In the genomic region with DNA sequence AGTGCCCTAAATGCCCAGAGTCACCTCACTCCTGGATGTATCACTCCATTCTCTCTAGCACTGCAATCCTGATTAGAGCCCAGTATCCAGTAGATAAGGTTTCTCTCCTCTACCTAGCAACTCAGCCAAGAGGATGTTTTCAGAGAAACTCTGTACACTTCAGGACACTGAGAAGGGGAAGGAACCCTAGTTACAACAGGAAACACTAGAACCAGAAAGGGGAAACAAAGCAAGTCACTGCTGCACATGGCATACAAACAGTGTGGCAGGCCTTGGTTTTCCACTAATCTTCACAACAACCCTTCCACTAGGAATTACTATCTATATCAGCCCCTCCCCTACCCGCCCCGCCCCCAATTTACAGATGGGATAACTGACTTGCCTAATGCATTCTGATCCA, we compare ENCODE assay signal across 12 cellular contexts. TPM values are rescaled to one million over a fixed set of nuclear protein-coding genes. Genes with fewer than 3 reads are reported as not detected.
DNase-seq lines count a peak whose midpoint lies in the region; ATAC-seq, FAIRE-seq and TF ChIP-seq lines count a peak whose summit lies in the region.
"Had no signal": no experiment of that assay in that cellular context is flagged by ENCODE, and none has a peak within 500 bp of the region (broad histone marks: within the 10 kb centered on the region; RNA-seq: fewer than 3 reads in every experiment).

No MANE protein-coding gene starts in this region.

- H3K9me3 ChIP-seq in GM12878 (replicated peaks; ENCODE audit: control insufficient read depth, insufficient read depth, low read length) (no peaks in the 10 kb centered on the region; the same call in 2 of the 3 replicates), neutrophil (no peaks in the 10 kb centered on the region)

- no peak for FAIRE-seq in GM12878 (lab: Jason Lieb, UNC)
- FAIRE-seq: colon had no signal

- WGBS in GM12878 (ENCODE audit: insufficient coverage, insufficient replicate concordance, low lambda C conversion rate, missing lambda C conversion rate): 100% methylated on average over 2 of the region's 2 CpGs

- no peak for TF ChIP-seq EP300 in GM12878 (IDR thresholded peaks at IDR 0.05; ENCODE audit: borderline replicate concordance in 1 of 2, control insufficient read depth in 1 of 2, low read depth in 2 of 2, low read length in 2 of 2)

- H3K4me1 ChIP-seq in GM12878 (ENCODE audit: control insufficient read depth, insufficient read depth, low read length): no peaks in the 10 kb centered on the region
- peaks cover 25 to 29% of the 10 kb centered on the region in 2 experiments for H3K4me1 ChIP-seq in neutrophil (ENCODE audit: control insufficient read depth in 1 of 2, insufficient read depth in 1 of 2, low read depth in 1 of 2, low read length in 1 of 2)

- H3K27me3 ChIP-seq in GM12878 (replicated peaks in 1 of 2; ENCODE audit: control insufficient read depth in 2 of 2, insufficient read depth in 2 of 2, low read length in 1 of 2) (no peaks in the 10 kb centered on the region), neutrophil (peaks cover 13% of the 10 kb centered on the region)

- H2AFZ ChIP-seq in GM12878 (ENCODE audit: control insufficient read depth, low read depth, low read length): no peak overlapping the region

- H3K36me3 ChIP-seq in GM12878 (ENCODE audit: control insufficient read depth in 2 of 2, insufficient read depth in 2 of 2, low read length in 1 of 2) (peaks cover 3 to 5% of the 10 kb centered on the region in 2 experiments; a peak in 3 of 4 replicates), neutrophil (peaks cover 7% of the 10 kb centered on the region)

- H3K79me2 ChIP-seq in GM12878 (ENCODE audit: control insufficient read depth, insufficient read depth, low read length): peaks cover 33% of the 10 kb centered on the region

- no peak for TF ChIP-seq RAD21 in GM12878 (IDR thresholded peaks at IDR 0.05; ENCODE audit: insufficient read depth, low read depth, low read length)

- BruUV-seq in GM12878 (replicated peaks; lab: Mats Ljungman, UMichigan): no TSS peak

- SMC1A ChIA-PET in GM12878 (lab: Charles Lee; ENCODE audit: uncharacterized antibody, unreplicated experiment): interaction anchor here (1.4 to 2.2 kb wide), 3 partner anchors 9 to 65 kb away, joined by 3 to 9 read pairs (median 4); no protein-coding TSS in a partner anchor

- 0 out of 2 replicates have a peak overlapping the region, but pooled peaks have one; percentile 8 for H3K27ac ChIP-seq in GM12878 (ENCODE audit: control insufficient read depth, insufficient read depth)
- peak overlapping the region; percentile 80 for H3K27ac ChIP-seq in neutrophil
- no peak overlapping the region for H3K27ac ChIP-seq in RWPE1

- CTCF ChIA-PET in GM12878 (lab: Yijun Ruan, JAX): interaction anchor here (0.6 to 1.3 kb wide), 2 partner anchors 25 to 47 kb away, joined by 3 read pairs; no protein-coding TSS in a partner anchor
- CTCF ChIA-PET in RWPE1 (lab: Yijun Ruan, JAX): no interaction called here

- H4K20me1 ChIP-seq in GM12878 (ENCODE audit: control insufficient read depth, insufficient read depth): no peaks in the 10 kb centered on the region

- H3K4me3 ChIP-seq in GM12878 (peak overlapping the region; percentile 94), neutrophil (ENCODE audit: low read depth in 1 of 2, low read length in 1 of 2) (peak overlapping the region in 1 of 2 experiments; percentile 16)

- in situ Hi-C loops in GM12878 (cut with MboI): no loop called here

- peak; percentile 30 for ATAC-seq in GM12878

- RAD21 ChIA-PET in GM12878 (lab: Charles Lee; ENCODE audit: unreplicated experiment): no interaction called here

- DNase-seq in NCI-H1417 (lab: John Stamatoyannopoulos, UW) (peak in 2 of 3 experiments; percentile 20 to 39), NCI-H1417 treated with DMSO at 0.1 percent for 48 hours (lab: John Stamatoyannopoulos, UW) (no peak), NAMALWA (ENCODE audit: low spot score) (peak; percentile 44), GM12878 (ENCODE audit: low read depth, low spot score) (no peak), RWPE1 (ENCODE audit: low spot score) (no peak), NCI-H187 treated with DMSO at 0.1 percent for 48 hours (lab: John Stamatoyannopoulos, UW) (no peak), DMS53 (lab: John Stamatoyannopoulos, UW) (no peak)
- DNase-seq: 8988T; activated CD4-positive, alpha-beta T cell treated with anti-CD3 and anti-CD28 coated beads for 4 hours; NCI-H146 had no signal

- intact Hi-C loops in GM12878 (cut with micrococcal nuclease; ENCODE audit: unreplicated experiment): no loop called here

- H3K4me2 ChIP-seq in GM12878 (ENCODE audit: control insufficient read depth, insufficient read depth): peak overlapping the region; percentile 91

- H3K9ac ChIP-seq in GM12878 (ENCODE audit: control insufficient read depth, insufficient read depth, low read length): no peak overlapping the region

- no peak for TF ChIP-seq POLR2A in GM12878 (IDR thresholded peaks at IDR 0.05; ENCODE audit: low read depth, low read length)

- POLR2A ChIA-PET in GM12878 (lab: Charles Lee) (no interaction called here), RWPE1 (lab: Yijun Ruan, JAX; ENCODE audit: low non-redundant PET) (no interaction called here)

- TF ChIP-seq CTCF in GM12878 (IDR thresholded peaks at IDR 0.05 in 2 of 3, conservative IDR thresholded peaks at IDR 0.05 in 1 of 3; ENCODE audit: control insufficient read depth in 2 of 3, extremely low read depth in 1 of 3, insufficient read depth in 1 of 3, low read depth in 3 of 3, low read length in 3 of 3) (no peak), neutrophil (IDR thresholded peaks at IDR 0.05) (no peak), RWPE1 (conservative IDR thresholded peaks at IDR 0.05; ENCODE audit: low read depth) (no peak)

TF ChIP-seq in GM12878, 131 proteins besides CTCF, POLR2A, EP300 and RAD21:
- TF ChIP-seq TBL1XR1 (IDR thresholded peaks at IDR 0.05; ENCODE audit: low read depth, low read length) (no peak), GABPA (IDR thresholded peaks at IDR 0.05; ENCODE audit: low read depth) (peak; percentile 68)

RNA-seq across cellular contexts. Expression of a gene that starts 1.6 kb away (rescaled TPM):
- 95.6 and 97.4 TPM in 2 replicates for total RNA-seq in GM12878 (2013; cell fraction: nucleolus; rRNA removed)
- total RNA-seq in GM12878 (2014; rRNA removed): 24.5 and 30.8 TPM in 2 replicates
- 73.8 and 78.0 TPM in 2 replicates for total RNA-seq in GM12878 (2014; rRNA removed; fragmentation: Illumina TruSeq; extraction: Trizol)
- total RNA-seq in GM12878 (2021): 53.7 and 57.6 TPM in 2 replicates
- polyA plus RNA-seq in GM12878 (2011; ENCODE audit: low read depth): 15.3 TPM
- polyA plus RNA-seq in GM12878 (2011; rRNA removed): 33.0 and 59.5 TPM in 2 replicates
- 14.4 and 17.2 TPM in 2 replicates for polyA plus RNA-seq in GM12878 (2011; cell fraction: cytosol; rRNA removed)
- 21.3 and 26.3 TPM in 2 replicates for polyA plus RNA-seq in GM12878 (2011; cell fraction: nucleus; rRNA removed)
- 40.1 and 43.1 TPM in 2 replicates for polyA plus RNA-seq in GM12878 (2012)
- 68.1 and 92.0 TPM in 2 replicates for polyA plus RNA-seq in GM12878 (2014; fragmentation: Illumina TruSeq; extraction: Trizol)
- 10 to 100 TPM; 87.2 to 96.0 TPM for polyA plus RNA-seq in GM12878 (2014; fragmentation: Nextera tagmentation; extraction: Ambion mirVana)
- 35.5 and 41.0 TPM in 2 replicates for polyA plus RNA-seq in GM12878 (2014; rRNA removed)
- polyA plus RNA-seq in GM12878 (2016; fragmentation: Nextera tagmentation; extraction: Ambion mirVana): 10 to 100 TPM; 67.2 to 75.9 TPM
- polyA minus RNA-seq in GM12878 (2011; rRNA and poly(A)+ RNA removed): 23.3 and 37.2 TPM in 2 replicates
- 13.8 and 14.3 TPM in 2 replicates for polyA minus RNA-seq in GM12878 (2011; cell fraction: cytosol; rRNA and poly(A)+ RNA removed)
- 35.4 and 45.3 TPM in 2 replicates for polyA minus RNA-seq in GM12878 (2011; cell fraction: nucleus; rRNA and poly(A)+ RNA removed)

Comparison
In these comparisons a context has a peak if more than half of its experiments do, and no peak if none do; other contexts are left out.
1. DNase-seq: peak in NCI-H1417 (2 of 3) and NAMALWA (single experiment); none in NCI-H1417 treated with DMSO at 0.1 percent for 48 hours (single experiment), GM12878 (single experiment), RWPE1 (single experiment), NCI-H187 treated with DMSO at 0.1 percent for 48 hours (single experiment) and DMS53 (single experiment).